1 cellular context compared by ENCODE assay signal in the genomic region with DNA sequence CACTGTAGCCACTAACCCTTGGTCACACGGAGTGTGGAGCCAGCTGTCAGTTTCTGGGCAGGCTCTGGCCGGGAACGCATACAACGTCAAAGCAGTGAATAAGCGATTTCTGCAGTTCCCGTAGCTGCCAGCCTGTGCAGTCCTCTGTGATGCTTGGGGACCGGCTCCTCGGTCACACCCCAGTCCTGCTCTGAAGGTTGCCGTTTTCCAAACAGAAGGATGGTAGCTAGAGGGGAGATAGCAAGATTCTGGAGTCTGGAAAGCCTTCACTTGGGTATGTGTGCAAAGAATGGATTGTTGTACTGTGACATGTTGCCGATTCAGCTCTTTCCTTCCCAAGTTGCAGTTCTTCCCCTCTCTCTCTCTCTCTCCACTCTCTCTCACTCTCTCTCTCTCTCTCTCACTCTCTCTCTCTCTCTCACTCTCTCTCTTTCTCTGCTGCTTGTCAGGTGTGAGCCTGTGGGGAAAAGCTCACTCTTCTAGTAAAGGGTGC.
TF ChIP-seq lines count a peak whose summit lies in the region.

No MANE protein-coding gene starts in this region.

TF ChIP-seq in HepG2, 621 proteins besides CTCF, POLR2A, EP300 and RAD21 (continued from another document):
- TF ChIP-seq ZBTB25 (CRISPR knock-in tag; IDR thresholded peaks at IDR 0.05) = no peak
- no peak for TF ChIP-seq NRL (CRISPR knock-in tag; IDR thresholded peaks at IDR 0.05; ENCODE audit: borderline replicate concordance)
- peak; percentile 73; the same call in 1 of the 2 replicates for TF ChIP-seq ZNF292 (CRISPR knock-in tag; IDR thresholded peaks at IDR 0.05; ENCODE audit: borderline replicate concordance, low read depth)
- no peak for TF ChIP-seq ZNF414 (CRISPR knock-in tag; IDR thresholded peaks at IDR 0.05)
- TF ChIP-seq HNRNPLL (IDR thresholded peaks at IDR 0.05; ENCODE audit: low read depth, low read length, poor library complexity, severe bottlenecking) = peak; percentile 63
- TF ChIP-seq ETV6 (CRISPR knock-in tag; conservative IDR thresholded peaks at IDR 0.05) = no peak
- TF ChIP-seq ASH2L (IDR thresholded peaks at IDR 0.05; ENCODE audit: insufficient read length, low read depth, low read length) = peak; percentile 9
- TF ChIP-seq MED13 (CRISPR knock-in tag; IDR thresholded peaks at IDR 0.05) = no peak
- TF ChIP-seq ZNF136 (CRISPR knock-in tag; IDR thresholded peaks at IDR 0.05; ENCODE audit: low read depth) = no peak
- TF ChIP-seq ZNF263 (CRISPR knock-in tag; IDR thresholded peaks at IDR 0.05) = peak; percentile 62
- peak; percentile 47; the same call in 1 of the 2 replicates for TF ChIP-seq RFX5 (IDR thresholded peaks at IDR 0.05; ENCODE audit: low read depth, low read length)
- TF ChIP-seq, protein P1, sequence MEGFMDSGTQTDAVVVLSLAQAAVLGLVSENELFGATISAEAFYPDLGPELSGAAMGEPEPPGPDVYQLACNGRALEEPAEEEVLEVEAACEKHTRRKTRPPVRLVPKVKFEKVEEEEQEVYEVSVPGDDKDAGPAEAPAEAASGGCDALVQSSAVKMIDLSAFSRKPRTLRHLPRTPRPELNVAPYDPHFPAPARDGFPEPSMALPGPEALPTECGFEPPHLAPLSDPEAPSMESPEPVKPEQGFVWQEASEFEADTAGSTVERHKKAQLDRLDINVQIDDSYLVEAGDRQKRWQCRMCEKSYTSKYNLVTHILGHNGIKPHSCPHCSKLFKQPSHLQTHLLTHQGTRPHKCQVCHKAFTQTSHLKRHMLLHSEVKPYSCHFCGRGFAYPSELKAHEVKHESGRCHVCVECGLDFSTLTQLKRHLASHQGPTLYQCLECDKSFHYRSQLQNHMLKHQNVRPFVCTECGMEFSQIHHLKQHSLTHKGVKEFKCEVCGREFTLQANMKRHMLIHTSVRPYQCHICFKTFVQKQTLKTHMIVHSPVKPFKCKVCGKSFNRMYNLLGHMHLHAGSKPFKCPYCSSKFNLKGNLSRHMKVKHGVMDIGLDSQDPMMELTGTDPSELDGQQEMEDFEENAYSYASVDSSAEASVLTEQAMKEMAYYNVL (CRISPR knock-in tag; IDR thresholded peaks at IDR 0.05; ENCODE audit: borderline replicate concordance) = peak; percentile 89; the same call in 1 of the 2 replicates
- no peak for TF ChIP-seq ZBTB1 (CRISPR knock-in tag; IDR thresholded peaks at IDR 0.05; ENCODE audit: borderline replicate concordance)
- TF ChIP-seq, protein P2, sequence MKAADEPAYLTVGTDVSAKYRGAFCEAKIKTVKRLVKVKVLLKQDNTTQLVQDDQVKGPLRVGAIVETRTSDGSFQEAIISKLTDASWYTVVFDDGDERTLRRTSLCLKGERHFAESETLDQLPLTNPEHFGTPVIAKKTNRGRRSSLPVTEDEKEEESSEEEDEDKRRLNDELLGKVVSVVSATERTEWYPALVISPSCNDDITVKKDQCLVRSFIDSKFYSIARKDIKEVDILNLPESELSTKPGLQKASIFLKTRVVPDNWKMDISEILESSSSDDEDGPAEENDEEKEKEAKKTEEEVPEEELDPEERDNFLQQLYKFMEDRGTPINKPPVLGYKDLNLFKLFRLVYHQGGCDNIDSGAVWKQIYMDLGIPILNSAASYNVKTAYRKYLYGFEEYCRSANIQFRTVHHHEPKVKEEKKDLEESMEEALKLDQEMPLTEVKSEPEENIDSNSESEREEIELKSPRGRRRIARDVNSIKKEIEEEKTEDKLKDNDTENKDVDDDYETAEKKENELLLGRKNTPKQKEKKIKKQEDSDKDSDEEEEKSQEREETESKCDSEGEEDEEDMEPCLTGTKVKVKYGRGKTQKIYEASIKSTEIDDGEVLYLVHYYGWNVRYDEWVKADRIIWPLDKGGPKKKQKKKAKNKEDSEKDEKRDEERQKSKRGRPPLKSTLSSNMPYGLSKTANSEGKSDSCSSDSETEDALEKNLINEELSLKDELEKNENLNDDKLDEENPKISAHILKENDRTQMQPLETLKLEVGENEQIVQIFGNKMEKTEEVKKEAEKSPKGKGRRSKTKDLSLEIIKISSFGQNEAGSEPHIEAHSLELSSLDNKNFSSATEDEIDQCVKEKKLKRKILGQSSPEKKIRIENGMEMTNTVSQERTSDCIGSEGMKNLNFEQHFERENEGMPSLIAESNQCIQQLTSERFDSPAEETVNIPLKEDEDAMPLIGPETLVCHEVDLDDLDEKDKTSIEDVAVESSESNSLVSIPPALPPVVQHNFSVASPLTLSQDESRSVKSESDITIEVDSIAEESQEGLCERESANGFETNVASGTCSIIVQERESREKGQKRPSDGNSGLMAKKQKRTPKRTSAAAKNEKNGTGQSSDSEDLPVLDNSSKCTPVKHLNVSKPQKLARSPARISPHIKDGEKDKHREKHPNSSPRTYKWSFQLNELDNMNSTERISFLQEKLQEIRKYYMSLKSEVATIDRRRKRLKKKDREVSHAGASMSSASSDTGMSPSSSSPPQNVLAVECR (CRISPR knock-in tag; IDR thresholded peaks at IDR 0.05; ENCODE audit: borderline replicate concordance) = peak; percentile 31; the same call in 1 of the 2 replicates
- TF ChIP-seq KAT2B (IDR thresholded peaks at IDR 0.05; ENCODE audit: borderline replicate concordance, low read depth, low read length) = no peak
- no peak for TF ChIP-seq NCOA2 (CRISPR knock-in tag; IDR thresholded peaks at IDR 0.05)
- TF ChIP-seq GPN1 (CRISPR knock-in tag; IDR thresholded peaks at IDR 0.05; ENCODE audit: borderline replicate concordance) = no peak
- TF ChIP-seq HMGXB4 (CRISPR knock-in tag; IDR thresholded peaks at IDR 0.05; ENCODE audit: borderline replicate concordance in 1 of 2, low read depth in 1 of 2) = no peak
- TF ChIP-seq UBTF (CRISPR knock-in tag; IDR thresholded peaks at IDR 0.05) = 0 out of 2 replicates have a peak, but pooled peaks have one; percentile 32
- TF ChIP-seq SYNCRIP (IDR thresholded peaks at IDR 0.05; ENCODE audit: insufficient read depth, low read depth, low read length) = no peak
- TF ChIP-seq ZSCAN30 (CRISPR knock-in tag; IDR thresholded peaks at IDR 0.05) = 0 out of 2 replicates have a peak, but pooled peaks have one; percentile 57
- TF ChIP-seq SALL1 (CRISPR knock-in tag; IDR thresholded peaks at IDR 0.05) = peak; percentile 25; the same call in 1 of the 2 replicates
- TF ChIP-seq ZNF570 (CRISPR knock-in tag; IDR thresholded peaks at IDR 0.05; ENCODE audit: borderline replicate concordance) = no peak
- no peak for TF ChIP-seq ZNF547 (CRISPR knock-in tag; IDR thresholded peaks at IDR 0.05)
- TF ChIP-seq TBX2 (CRISPR knock-in tag; IDR thresholded peaks at IDR 0.05; ENCODE audit: borderline replicate concordance) = 0 out of 2 replicates have a peak, but pooled peaks have one; percentile 21
- TF ChIP-seq, protein P3, sequence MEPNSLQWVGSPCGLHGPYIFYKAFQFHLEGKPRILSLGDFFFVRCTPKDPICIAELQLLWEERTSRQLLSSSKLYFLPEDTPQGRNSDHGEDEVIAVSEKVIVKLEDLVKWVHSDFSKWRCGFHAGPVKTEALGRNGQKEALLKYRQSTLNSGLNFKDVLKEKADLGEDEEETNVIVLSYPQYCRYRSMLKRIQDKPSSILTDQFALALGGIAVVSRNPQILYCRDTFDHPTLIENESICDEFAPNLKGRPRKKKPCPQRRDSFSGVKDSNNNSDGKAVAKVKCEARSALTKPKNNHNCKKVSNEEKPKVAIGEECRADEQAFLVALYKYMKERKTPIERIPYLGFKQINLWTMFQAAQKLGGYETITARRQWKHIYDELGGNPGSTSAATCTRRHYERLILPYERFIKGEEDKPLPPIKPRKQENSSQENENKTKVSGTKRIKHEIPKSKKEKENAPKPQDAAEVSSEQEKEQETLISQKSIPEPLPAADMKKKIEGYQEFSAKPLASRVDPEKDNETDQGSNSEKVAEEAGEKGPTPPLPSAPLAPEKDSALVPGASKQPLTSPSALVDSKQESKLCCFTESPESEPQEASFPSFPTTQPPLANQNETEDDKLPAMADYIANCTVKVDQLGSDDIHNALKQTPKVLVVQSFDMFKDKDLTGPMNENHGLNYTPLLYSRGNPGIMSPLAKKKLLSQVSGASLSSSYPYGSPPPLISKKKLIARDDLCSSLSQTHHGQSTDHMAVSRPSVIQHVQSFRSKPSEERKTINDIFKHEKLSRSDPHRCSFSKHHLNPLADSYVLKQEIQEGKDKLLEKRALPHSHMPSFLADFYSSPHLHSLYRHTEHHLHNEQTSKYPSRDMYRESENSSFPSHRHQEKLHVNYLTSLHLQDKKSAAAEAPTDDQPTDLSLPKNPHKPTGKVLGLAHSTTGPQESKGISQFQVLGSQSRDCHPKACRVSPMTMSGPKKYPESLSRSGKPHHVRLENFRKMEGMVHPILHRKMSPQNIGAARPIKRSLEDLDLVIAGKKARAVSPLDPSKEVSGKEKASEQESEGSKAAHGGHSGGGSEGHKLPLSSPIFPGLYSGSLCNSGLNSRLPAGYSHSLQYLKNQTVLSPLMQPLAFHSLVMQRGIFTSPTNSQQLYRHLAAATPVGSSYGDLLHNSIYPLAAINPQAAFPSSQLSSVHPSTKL (CRISPR knock-in tag; IDR thresholded peaks at IDR 0.05) = peak; percentile 8; the same call in 1 of the 2 replicates
- TF ChIP-seq, protein P4, sequence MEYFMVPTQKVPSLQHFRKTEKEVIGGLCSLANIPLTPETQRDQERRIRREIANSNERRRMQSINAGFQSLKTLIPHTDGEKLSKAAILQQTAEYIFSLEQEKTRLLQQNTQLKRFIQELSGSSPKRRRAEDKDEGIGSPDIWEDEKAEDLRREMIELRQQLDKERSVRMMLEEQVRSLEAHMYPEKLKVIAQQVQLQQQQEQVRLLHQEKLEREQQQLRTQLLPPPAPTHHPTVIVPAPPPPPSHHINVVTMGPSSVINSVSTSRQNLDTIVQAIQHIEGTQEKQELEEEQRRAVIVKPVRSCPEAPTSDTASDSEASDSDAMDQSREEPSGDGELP (IDR thresholded peaks at IDR 0.05; ENCODE audit: borderline replicate concordance, low read depth) = 0 out of 2 replicates have a peak, but pooled peaks have one; percentile 26
- TF ChIP-seq SAP130 (CRISPR knock-in tag; IDR thresholded peaks at IDR 0.05; ENCODE audit: low read depth) = peak; percentile 54
- no peak for TF ChIP-seq KDM1A (CRISPR knock-in tag; IDR thresholded peaks at IDR 0.05)
- peak; percentile 50; the same call in 1 of the 2 replicates for TF ChIP-seq TGIF2 (CRISPR knock-in tag; IDR thresholded peaks at IDR 0.05)
- 0 out of 2 replicates have a peak, but pooled peaks have one; percentile 17 for TF ChIP-seq SPEN (CRISPR knock-in tag; IDR thresholded peaks at IDR 0.05; ENCODE audit: low read depth)
- no peak for TF ChIP-seq ZIK1 (CRISPR knock-in tag; IDR thresholded peaks at IDR 0.05; ENCODE audit: borderline replicate concordance, low read depth)
- no peak for TF ChIP-seq ZFP41 (CRISPR knock-in tag; IDR thresholded peaks at IDR 0.05; ENCODE audit: borderline replicate concordance)
- no peak for TF ChIP-seq MAFF (IDR thresholded peaks at IDR 0.05; ENCODE audit: low read depth, low read length)
